21 cellular contexts compared by ENCODE assay signal in the genomic region with DNA sequence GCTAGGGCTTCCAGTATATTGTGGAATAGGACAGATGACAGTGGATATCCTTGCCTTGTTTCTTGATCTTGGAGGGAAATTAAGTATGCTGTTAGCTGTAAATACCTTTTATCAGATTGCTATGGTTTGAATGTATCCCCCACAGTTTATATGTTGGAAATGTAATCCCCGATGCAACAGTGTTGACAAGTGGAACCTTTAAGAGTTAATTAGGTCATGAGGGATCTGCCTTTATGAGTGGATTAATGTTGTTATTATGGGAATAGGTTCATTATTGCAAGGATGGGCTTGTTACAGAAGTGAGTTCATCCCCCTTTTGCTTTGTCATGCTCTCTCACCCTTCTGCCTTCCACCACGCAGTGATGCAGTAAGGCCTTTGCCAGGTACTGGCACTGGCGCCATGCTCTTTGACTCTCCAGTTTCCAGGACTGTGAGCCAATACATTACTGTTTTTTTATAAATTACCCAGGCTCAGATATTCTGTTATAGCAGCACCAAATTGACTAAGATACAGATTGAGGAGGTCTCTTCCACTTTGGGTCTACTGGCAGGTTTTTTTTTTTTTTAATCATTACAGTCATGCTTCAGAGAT. TPM values are rescaled to one million over a fixed set of nuclear protein-coding genes. Genes with fewer than 3 reads are reported as not detected.
DNase-seq lines count a peak whose midpoint lies in the region; ATAC-seq, FAIRE-seq and TF ChIP-seq lines count a peak whose summit lies in the region.
"Had no signal": no experiment of that assay in that cellular context is flagged by ENCODE, and none has a peak within 500 bp of the region (broad histone marks: within the 10 kb centered on the region; RNA-seq: fewer than 3 reads in every experiment).

No MANE protein-coding gene starts in this region.

- H3K4me1 ChIP-seq in DOHH2 (ENCODE audit: control insufficient read depth, low read length) = peaks cover 41% of the 10 kb centered on the region
- H3K4me1 ChIP-seq in pancreas = no peaks in the 10 kb centered on the region
- H3K4me1 ChIP-seq: Caco-2 had no signal

- 0 out of 2 replicates have a peak overlapping the region, but pooled peaks have one; percentile 36 for H3K4me2 ChIP-seq in DOHH2 (ENCODE audit: low read length)

- H3K79me2 ChIP-seq in DOHH2 (ENCODE audit: control insufficient read depth, low read length) = peaks cover 91% of the 10 kb centered on the region

- H3K36me3 ChIP-seq in DOHH2 (ENCODE audit: control insufficient read depth, low read length) (peaks cover 5% of the 10 kb centered on the region; the same call in 1 of the 2 replicates), pancreas (no peaks in the 10 kb centered on the region)

- no peak overlapping the region for H3K27ac ChIP-seq in DOHH2 (ENCODE audit: low read depth, low read length)
- H3K27ac ChIP-seq in pancreas = no peak overlapping the region
- H3K27ac ChIP-seq: C4-2B, RWPE1 had no signal

- no peak for TF ChIP-seq CTCF in DOHH2 (IDR thresholded peaks at IDR 0.05; ENCODE audit: low read depth, low read length, poor library complexity, severe bottlenecking)
- TF ChIP-seq CTCF in pancreas (IDR thresholded peaks at IDR 0.05) = no peak

- intact Hi-C loops in pancreas (cut with DNase I) = no loop called here

- no peaks in the 10 kb centered on the region for H3K9me2 ChIP-seq in DOHH2 (replicated peaks; ENCODE audit: control insufficient read depth, low read length)

- DNase-seq in NCI-H82 (lab: John Stamatoyannopoulos, UW) (peak; percentile 18), NCI-H82 treated with DMSO at 0.1 percent for 48 hours (lab: John Stamatoyannopoulos, UW; ENCODE audit: unreplicated experiment) (no peak), fibroblast of gingiva (ENCODE audit: low read depth) (peak; percentile 17), pancreas (no peak), GM19240 (ENCODE audit: insufficient read length, low spot score) (no peak)
- DNase-seq in activated T-cell treated with anti-CD3 and anti-CD28 coated beads, Interleukin-2, amount 50 U/mL, for 1 hour = no peak
- DNase-seq: 8988T, Caco-2, DMS79, HFFc6, NCI-H1417 treated with DMSO at 0.1 percent for 48 hours, NCI-H2029, NCI-H510A treated with DMSO at 0.1 percent for 48 hours had no signal

- FAIRE-seq in pancreas (lab: Jason Lieb, UNC) = no peak
- FAIRE-seq: G401.6, GM12892 had no signal

- peak in 3 of 4 donors; percentile 27 to 63 (median 35) for ATAC-seq in pancreas
- ATAC-seq in GM18907 (IDR thresholded peaks at IDR 0.05; ENCODE audit: unreplicated experiment) = no peak

- 77 to 79% methylated on average over 3 of the region's 3 CpGs for WGBS in pancreas, 2 donors

- H3K9me3 ChIP-seq in DOHH2 (ENCODE audit: control insufficient read depth, insufficient read depth, low read length) (no peaks in the 10 kb centered on the region), pancreas (no peaks in the 10 kb centered on the region)
- H3K9me3 ChIP-seq: Caco-2 had no signal

- no peak overlapping the region for H3K4me3 ChIP-seq in DOHH2 (ENCODE audit: low read length)
- no peak overlapping the region for H3K4me3 ChIP-seq in pancreas

- H3K27me3 ChIP-seq in DOHH2 (ENCODE audit: control insufficient read depth, low read length) = no peaks in the 10 kb centered on the region
- H3K27me3 ChIP-seq in pancreas = no peaks in the 10 kb centered on the region

- peaks cover 11% of the 10 kb centered on the region; the same call in 1 of the 2 replicates for H4K20me1 ChIP-seq in DOHH2 (ENCODE audit: control insufficient read depth, insufficient read depth, low read depth, low read length)

- H3F3A ChIP-seq in DOHH2 (ENCODE audit: control insufficient read depth, insufficient read depth) = no peaks in the 10 kb centered on the region

RNA-seq across cellular contexts. Expression of gene CABIN1, which starts 16.4 kb away (rescaled TPM):
- 10 to 100 TPM; 25.1 to 43.4 (median 26.0) TPM for total RNA-seq in pancreas
- polyA plus RNA-seq in pancreas = 10 to 100 TPM; 46.4 to 58.7 TPM

RNA-seq across cellular contexts. Expression of gene GSTT4, which starts 22.2 kb away (rescaled TPM):
- not detected for total RNA-seq in pancreas
- not detected for polyA plus RNA-seq in pancreas
- total RNA-seq: HFFc6, LHCN-M2, SK-MEL-5 had no signal

RNA-seq across cellular contexts. Expression of gene GSTT2, which starts 47.6 kb away (rescaled TPM):
- 1 to 10 TPM in 2 of 6 donors, under 1 TPM in 1, not detected in 3; 0.79 to 1.5 (median 1.2) TPM for total RNA-seq in pancreas
- polyA plus RNA-seq in pancreas = 1 to 10 TPM in 1 of 2 donors, under 1 TPM in 1; 0.54 to 1.0 TPM
- total RNA-seq: SK-MEL-5 had no signal

RNA-seq across cellular contexts. Expression of gene DDT, which starts 53.2 kb away (rescaled TPM):
- total RNA-seq in pancreas = 100 to 1,000 TPM in 3 of 6 donors, 10 to 100 TPM in 3; 77.5 to 188 (median 108) TPM
- polyA plus RNA-seq in pancreas = 100 to 1,000 TPM; 125 to 204 TPM

Comparison
In these comparisons a context has a peak if more than half of its experiments do, and no peak if none do; other contexts are left out.
1. DNase-seq: peak in NCI-H82 (single experiment) and fibroblast of gingiva (single experiment); none in NCI-H82 treated with DMSO at 0.1 percent for 48 hours (single experiment), pancreas (0 of 6), GM19240 (single experiment) and activated T-cell treated with anti-CD3 and anti-CD28 coated beads, Interleukin-2, amount 50 U/mL, for 1 hour (single experiment).